Comparison of ENCODE assay signal across 26 cellular contexts in the genomic region with DNA sequence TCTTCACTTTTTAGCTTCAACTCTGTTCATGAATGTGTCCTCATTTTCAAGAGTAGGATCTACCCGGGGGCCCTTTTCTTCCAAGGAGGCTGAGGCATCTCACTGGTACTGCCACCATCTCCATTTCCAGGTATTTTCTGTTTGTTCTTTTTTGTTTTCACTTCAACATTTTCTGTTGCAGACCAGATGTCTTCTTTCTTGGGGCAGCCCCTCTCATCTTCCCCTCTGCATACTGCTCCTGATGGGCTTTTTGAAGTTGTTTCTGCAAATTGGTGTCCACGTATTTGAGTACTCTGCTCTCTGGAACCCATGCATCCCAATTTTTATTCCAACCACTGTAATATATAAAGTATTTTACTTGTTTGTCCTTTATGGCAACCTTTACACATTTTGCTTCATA.
"Had no signal": no experiment of that assay in that cellular context is flagged by ENCODE, and none has a peak within 500 bp of the region (broad histone marks: within the 10 kb centered on the region; RNA-seq: fewer than 3 reads in every experiment).

No MANE protein-coding gene starts in this region.

- DNase-seq: dermis blood vessel endothelial cell; effector memory CD4-positive, alpha-beta T cell; head of caudate nucleus; kidney; left lung; mesenchymal stem cell; mucosa of descending colon; naive B cell; pancreas; right lobe of liver; stimulated activated CD4-positive, alpha-beta T cell treated with anti-CD3 and anti-CD28 coated beads, Interleukin-12 subunit alpha, Interleukin-12 subunit beta, amount 100 ng/mL, for 4 hours; stimulated activated CD4-positive, alpha-beta T cell treated with anti-CD3 and anti-CD28 coated beads, Interleukin-1b, Interleukin-23, amount 100 ng/mL, for 48 hours; stimulated activated CD4-positive, alpha-beta T cell treated with anti-CD3 and anti-CD28 coated beads, Interleukin-4, amount 100 ng/mL, for 24 hours; stimulated activated naive CD8-positive, alpha-beta T cell treated with anti-CD3 and anti-CD28 coated beads, Interleukin-15, Interleukin-2, amounts not matched to agents 100 U/mL and 50 U/mL, for 24 hours; substantia nigra; testis; tibial artery had no signal

- H3K36me3 ChIP-seq: neutrophil had no signal

- H3K4me3 ChIP-seq: coronary artery, hepatocyte, left lung, mucosa of descending colon, pancreas, right lobe of liver, smooth muscle cell, testis, tibial artery had no signal

- H3K4me1 Mint-ChIP-seq: mesothelial cell of epicardium, naive B cell had no signal

- H3K36me3 Mint-ChIP-seq: stimulated activated effector memory CD8-positive, alpha-beta T cell treated with anti-CD3 and anti-CD28 coated beads, Interleukin-12 subunit alpha, Interleukin-12 subunit beta, amount 100 ng/mL, for 72 hours had no signal

- H3K4me1 ChIP-seq: left lung, pancreas, right lobe of liver, testis, tibial artery had no signal

- H3K27me3 Mint-ChIP-seq: naive B cell, type B pancreatic cell had no signal

- H3K27me3 ChIP-seq: hepatocyte, left lung, neutrophil, pancreas, right lobe of liver, testis, tibial artery had no signal

- H3K27ac Mint-ChIP-seq: mesothelial cell of epicardium; natural killer cell treated with Interleukin-12 subunit alpha and Interleukin-12 subunit beta and Interleukin-15 and Interleukin-18, amount 100 ng/mL, for 72 hours; stimulated activated effector memory CD8-positive, alpha-beta T cell treated with anti-CD3 and anti-CD28 coated beads, Interleukin-12 subunit alpha, Interleukin-12 subunit beta, amount 100 ng/mL, for 72 hours; type B pancreatic cell had no signal

- H3K4me3 Mint-ChIP-seq: mesothelial cell of epicardium; naive B cell; natural killer cell treated with Interleukin-12 subunit alpha and Interleukin-12 subunit beta and Interleukin-15 and Interleukin-18, amount 100 ng/mL, for 72 hours; neural crest cell; stimulated activated effector memory CD8-positive, alpha-beta T cell treated with anti-CD3 and anti-CD28 coated beads, Interleukin-12 subunit alpha, Interleukin-12 subunit beta, amount 100 ng/mL, for 72 hours; type B pancreatic cell had no signal

- H3K9me3 ChIP-seq: neutrophil, pancreas, right lobe of liver, testis, tibial artery had no signal

- H3K27ac ChIP-seq: coronary artery, hepatocyte, left lung, neutrophil, pancreas, right lobe of liver, testis, tibial artery had no signal

- H3K4me2 ChIP-seq: hepatocyte had no signal

- H2AFZ ChIP-seq: hepatocyte had no signal

- ATAC-seq: left lung; mucosa of descending colon; natural killer cell treated with Interleukin-12 subunit alpha and Interleukin-12 subunit beta and Interleukin-15 and Interleukin-18, amount 100 ng/mL, for 72 hours; pancreas had no signal
